ENCODE assay signal across 1 cellular context in genomic region chr11:57619331-57619730, GRCh38.
A peak's percentile ranks its signal among the peaks of the same experiment; 100 is the strongest.
TF ChIP-seq lines count a peak whose summit lies in the region.

No MANE protein-coding gene starts in this region.

TF ChIP-seq in HepG2, 621 proteins besides CTCF, POLR2A, EP300 and RAD21:
- TF ChIP-seq POLR2AphosphoS2 (IDR thresholded peaks at IDR 0.05; ENCODE audit: low read depth, low read length) (no peak), SETDB1 (CRISPR knock-in tag; IDR thresholded peaks at IDR 0.05; ENCODE audit: borderline replicate concordance) (peak; percentile 85; the same call in 1 of the 2 replicates)
TF ChIP-seq in HepG2: peak in this region for 1.
